In genomic region chr5:109195667-109196066, GRCh38 we compare ENCODE assay signal across 24 cellular contexts.
DNase-seq lines count a peak whose midpoint lies in the region; ATAC-seq, FAIRE-seq and TF ChIP-seq lines count a peak whose summit lies in the region.
"Had no signal": no experiment of that assay in that cellular context is flagged by ENCODE, and none has a peak within 500 bp of the region (broad histone marks: within the 10 kb centered on the region; RNA-seq: fewer than 3 reads in every experiment).

No MANE protein-coding gene starts in this region.

- H2BK20ac ChIP-seq in H1 (ENCODE audit: low read length), result no peak overlapping the region

- peak overlapping the region; percentile 46; the same call in 1 of the 3 replicates for H3K4me3 Mint-ChIP-seq in GM23338
- H3K4me3 Mint-ChIP-seq: B cell; CD4-positive, CD25-positive, alpha-beta regulatory T cell; CD8-positive, alpha-beta T cell; HFFc6 had no signal

- H3K4me1 Mint-ChIP-seq in GM23338, result peaks cover 56% of the 10 kb centered on the region

- no peak overlapping the region for H4K8ac ChIP-seq in H1 (ENCODE audit: extremely low read depth, insufficient read depth, low read length)

- 33% methylated on average over 2 of the region's 2 CpGs; no CpG with 5 or more reads in 1 of the 2 experiments for WGBS in H1 (ENCODE audit: extremely low coverage in 1 of 2, insufficient coverage in 1 of 2, insufficient read length in 1 of 2, insufficient replicate concordance in 2 of 2, low coverage in 1 of 2, low lambda C conversion rate in 2 of 2, missing lambda C conversion rate in 1 of 2), 2 experiments
- 80% methylated on average over 2 of the region's 2 CpGs for WGBS in esophagus muscularis mucosa
- 59 to 81% methylated on average over 2 of the region's 2 CpGs for WGBS in thyroid gland, 2 donors

- H3K9me2 ChIP-seq in GM23338 (ENCODE audit: insufficient read depth), result 0 out of 2 replicates have a peak, but pooled peaks cover 5% of the 10 kb centered on the region

- H3K79me1 ChIP-seq in H1 (ENCODE audit: low read depth, low read length), result no peaks in the 10 kb centered on the region

- intact Hi-C loops in esophagus muscularis mucosa (cut with DNase I) (no loop called here), thyroid gland (cut with DNase I) (no loop called here)

- H2BK120ac ChIP-seq in H1 (replicated peaks; ENCODE audit: low read depth, low read length), result no peak overlapping the region

- FAIRE-seq in H1 (lab: Jason Lieb, UNC), result no peak
- FAIRE-seq: A204.1, G401.6, GM19239, H54 had no signal

- no peaks in the 10 kb centered on the region for H3K36me3 ChIP-seq in GM23338 (ENCODE audit: insufficient read depth)
- no peaks in the 10 kb centered on the region for H3K36me3 ChIP-seq in HUES6 (ENCODE audit: control insufficient read depth, insufficient read depth, low read length)
- H3K36me3 ChIP-seq in H1 (ENCODE audit: control insufficient read depth in 2 of 4, insufficient read depth in 4 of 4, low read length in 3 of 4), result no peaks in the 10 kb centered on the region
- H3K36me3 ChIP-seq in iPS-20b (ENCODE audit: insufficient read depth, low read depth, low read length), result no peaks in the 10 kb centered on the region
- no peaks in the 10 kb centered on the region for H3K36me3 ChIP-seq in esophagus muscularis mucosa
- no peaks in the 10 kb centered on the region for H3K36me3 ChIP-seq in thyroid gland
- H3K36me3 ChIP-seq: BLaER1 had no signal

- no peak overlapping the region for H2BK12ac ChIP-seq in H1 (ENCODE audit: low read depth, low read length)

- H3K4me1 ChIP-seq in GM23338 (ENCODE audit: insufficient read depth) (peaks cover 64% of the 10 kb centered on the region), HUES6 (ENCODE audit: control insufficient read depth, insufficient read depth, low read length) (peaks cover 59% of the 10 kb centered on the region), H1 (replicated peaks in 1 of 4; ENCODE audit: control insufficient read depth in 3 of 4, insufficient read depth in 4 of 4, low read length in 3 of 4) (peaks cover 1 to 32% (median 17%) of the 10 kb centered on the region in 4 experiments; a peak in 6 of 7 replicates), iPS-20b (ENCODE audit: insufficient read depth, low read length) (peaks cover 41% of the 10 kb centered on the region), esophagus muscularis mucosa (peaks cover 0 to 14% (median 12%) of the 10 kb centered on the region in 4 donors), thyroid gland (peaks cover 0 to 24% of the 10 kb centered on the region in 2 donors)
- H3K4me1 ChIP-seq: BLaER1, Caco-2 had no signal

- no peaks in the 10 kb centered on the region for H3K23me2 ChIP-seq in H1 (ENCODE audit: low read depth, low read length)

- no peak overlapping the region for H4K5ac ChIP-seq in H1 (ENCODE audit: insufficient read length, low read depth, low read length)

- CTCF ChIA-PET in H1 (lab: Charles Lee; ENCODE audit: partially characterized antibody) (no interaction called here), HEK293T (lab: Yijun Ruan, JAX) (no interaction called here)

- H3K9me3 Mint-ChIP-seq in GM23338, result no peaks in the 10 kb centered on the region
- H3K9me3 Mint-ChIP-seq: CD8-positive, alpha-beta T cell; HFFc6 had no signal

- H3K36me3 Mint-ChIP-seq in GM23338 (ENCODE audit: low read depth), result no peaks in the 10 kb centered on the region
- H3K36me3 Mint-ChIP-seq: CD4-positive, CD25-positive, alpha-beta regulatory T cell; CD8-positive, alpha-beta T cell had no signal

- H3K4me2 ChIP-seq in GM23338 (peak overlapping the region; percentile 47), H1 (ENCODE audit: insufficient read depth in 1 of 2, low read depth in 2 of 2, low read length in 2 of 2) (peak overlapping the region in 1 of 2 experiments; percentile 10; a peak in 1 of 4 replicates)
- H3K4me2 ChIP-seq: BLaER1 had no signal

- H3F3A ChIP-seq in GM23338 (replicated peaks; ENCODE audit: low read depth), result no peaks in the 10 kb centered on the region

- ATAC-seq in GM23338, result peak; percentile 23; the same call in 2 of the 3 replicates
- ATAC-seq: CD8-positive, alpha-beta T cell; HCT116 had no signal

- H2BK15ac ChIP-seq in H1 (ENCODE audit: low read length), result no peak overlapping the region

- DNase-seq in GM23338 (ENCODE audit: low spot score) (peak; percentile 50), H1 (ENCODE audit: low read depth in 1 of 2, low spot score in 2 of 2) (no peak), GM13977 (ENCODE audit: low spot score) (no peak), esophagus muscularis mucosa (ENCODE audit: extremely low spot score) (no peak), HEK293T (ENCODE audit: extremely low spot score) (no peak), thyroid gland (no peak)
- DNase-seq: Caco-2; CD4-positive, CD25-positive, alpha-beta regulatory T cell; CD8-positive, alpha-beta T cell; DMS153; DND-41; GM23248; HFFc6 had no signal

- H4K91ac ChIP-seq in H1 (replicated peaks; ENCODE audit: insufficient read length, low read length), result no peak overlapping the region

- H3K27ac Mint-ChIP-seq in GM23338, result peak overlapping the region; percentile 56; the same call in 1 of the 2 replicates
- H3K27ac Mint-ChIP-seq: B cell; CD4-positive, CD25-positive, alpha-beta regulatory T cell; CD8-positive, alpha-beta T cell; HFFc6 had no signal

- no peak overlapping the region for H2AK5ac ChIP-seq in H1 (ENCODE audit: low read depth, low read length)

- H3K9me3 ChIP-seq in HUES6 (ENCODE audit: control insufficient read depth, insufficient read depth, low read depth, low read length) (no peaks in the 10 kb centered on the region), H1 (ENCODE audit: insufficient read depth in 2 of 2, low read depth in 1 of 2, low read length in 1 of 2) (no peaks in the 10 kb centered on the region), iPS-20b (ENCODE audit: insufficient read depth, low read depth, low read length) (no peaks in the 10 kb centered on the region), esophagus muscularis mucosa (no peaks in the 10 kb centered on the region), thyroid gland (no peaks in the 10 kb centered on the region)
- H3K9me3 ChIP-seq: BLaER1, Caco-2 had no signal

- no peak overlapping the region for H3K14ac ChIP-seq in H1 (ENCODE audit: insufficient read length)

- H3K9ac ChIP-seq in HUES6 (ENCODE audit: low read length) (no peak overlapping the region), H1 (replicated peaks in 1 of 4; ENCODE audit: extremely low read depth in 1 of 4, low read depth in 3 of 4, low read length in 3 of 4) (no peak overlapping the region), iPS-20b (ENCODE audit: low read depth, low read length) (no peak overlapping the region)
- H3K9ac ChIP-seq: BLaER1, GM23248 had no signal

- H3K79me2 ChIP-seq in GM23338 (replicated peaks; ENCODE audit: insufficient read depth), result no peaks in the 10 kb centered on the region
- no peaks in the 10 kb centered on the region for H3K79me2 ChIP-seq in H1 (ENCODE audit: control insufficient read depth in 1 of 2, insufficient read depth in 2 of 2, low read length in 2 of 2)

- TF ChIP-seq CTCF in GM23338 (conservative IDR thresholded peaks at IDR 0.05; ENCODE audit: low read depth in 2 of 2) (no peak), H1 (IDR thresholded peaks at IDR 0.05; ENCODE audit: control extremely low read depth in 1 of 3, insufficient read depth in 1 of 3, low read depth in 1 of 3, low read length in 3 of 3) (no peak), GM13977 (IDR thresholded peaks at IDR 0.05; ENCODE audit: extremely low read depth, insufficient read depth, missing control alignments) (no peak), esophagus muscularis mucosa (IDR thresholded peaks at IDR 0.05) (no peak), thyroid gland (IDR thresholded peaks at IDR 0.05) (no peak)

- H3K18ac ChIP-seq in H1 (ENCODE audit: extremely low read depth, low read length), result no peak overlapping the region

- TF ChIP-seq POLR2A in H1 (IDR thresholded peaks at IDR 0.05; ENCODE audit: control extremely low read depth in 1 of 2, low read depth in 2 of 2, low read length in 2 of 2) (no peak), esophagus muscularis mucosa (IDR thresholded peaks at IDR 0.05; ENCODE audit: low read depth) (no peak), thyroid gland (IDR thresholded peaks at IDR 0.05) (no peak)

- H4K20me1 ChIP-seq in GM23338 (replicated peaks; ENCODE audit: insufficient read depth) (no peaks in the 10 kb centered on the region), H1 (replicated peaks in 1 of 2; ENCODE audit: control insufficient read depth in 1 of 2, insufficient read depth in 2 of 2, low read length in 2 of 2) (no peaks in the 10 kb centered on the region)
- H4K20me1 ChIP-seq: BLaER1 had no signal

- peak overlapping the region; percentile 11; the same call in 1 of the 2 replicates for H3K27ac ChIP-seq in GM23338 (ENCODE audit: low read depth)
- H3K27ac ChIP-seq in HUES6 (ENCODE audit: low read depth, low read length), result peak overlapping the region; percentile 74
- no peak overlapping the region for H3K27ac ChIP-seq in H1 (ENCODE audit: low read depth, low read length)
- H3K27ac ChIP-seq in iPS-20b (ENCODE audit: low read length), result peak overlapping the region; percentile 50
- no peak overlapping the region for H3K27ac ChIP-seq in esophagus muscularis mucosa (replicated peaks in 1 of 4)
- no peak overlapping the region for H3K27ac ChIP-seq in thyroid gland
- H3K27ac ChIP-seq: 22Rv1, BLaER1, C4-2B, GM23248 had no signal

- no peak overlapping the region for H3K4ac ChIP-seq in H1 (replicated peaks; ENCODE audit: insufficient read length, low read depth, low read length)

- H2AFZ ChIP-seq in GM23338, result no peak overlapping the region
- no peak overlapping the region for H2AFZ ChIP-seq in H1 (ENCODE audit: low read length)
- H2AFZ ChIP-seq: GM23248 had no signal

- H3K27me3 Mint-ChIP-seq in GM23338 (ENCODE audit: insufficient read depth, low read depth, poor library complexity), result no peaks in the 10 kb centered on the region

- no peak overlapping the region for H3K23ac ChIP-seq in H1 (ENCODE audit: insufficient read length)

- H3K4me3 ChIP-seq in GM23338, result peak overlapping the region; percentile 26
- peak overlapping the region; percentile 36 for H3K4me3 ChIP-seq in HUES6 (ENCODE audit: low read depth, low read length)
- peak overlapping the region in 1 of 4 experiments; percentile 8; a peak in 1 of 8 replicates for H3K4me3 ChIP-seq in H1 (ENCODE audit: extremely low read depth in 1 of 4, insufficient read depth in 2 of 4, low read depth in 3 of 4, low read length in 4 of 4)
- H3K4me3 ChIP-seq in iPS-20b (ENCODE audit: low read length), result peak overlapping the region; percentile 24; the same call in 1 of the 2 replicates
- no peak overlapping the region for H3K4me3 ChIP-seq in esophagus muscularis mucosa
- no peak overlapping the region for H3K4me3 ChIP-seq in thyroid gland (replicated peaks in 1 of 3)
- H3K4me3 ChIP-seq: BLaER1, GM23248 had no signal

- no peak overlapping the region for H3K56ac ChIP-seq in H1 (replicated peaks; ENCODE audit: insufficient read length, low read depth, low read length)

- POLR2A ChIA-PET in H1 (lab: Charles Lee; ENCODE audit: partially characterized antibody) (no interaction called here), HEK293T (lab: Yijun Ruan, JAX) (no interaction called here)

- no peak for TF ChIP-seq RAD21 in H1 (IDR thresholded peaks at IDR 0.05 in 1 of 2, conservative IDR thresholded peaks at IDR 0.05 in 1 of 2; ENCODE audit: low read depth in 2 of 2, low read length in 2 of 2)

- TF ChIP-seq EP300 in H1 (IDR thresholded peaks at IDR 0.05; ENCODE audit: borderline replicate concordance in 1 of 2, low read depth in 2 of 2, low read length in 2 of 2), result no peak
- no peak for TF ChIP-seq EP300 in esophagus muscularis mucosa (IDR thresholded peaks at IDR 0.05)

- H3K27me3 ChIP-seq in GM23338 (ENCODE audit: insufficient read depth) (no peaks in the 10 kb centered on the region), HUES6 (ENCODE audit: control insufficient read depth, insufficient read depth, low read length) (no peaks in the 10 kb centered on the region), H1 (replicated peaks in 1 of 4; ENCODE audit: control insufficient read depth in 3 of 4, extremely low read depth in 1 of 4, insufficient read depth in 3 of 4, low read length in 3 of 4) (no peaks in the 10 kb centered on the region), iPS-20b (ENCODE audit: insufficient read depth, low read length) (no peaks in the 10 kb centered on the region), esophagus muscularis mucosa (no peaks in the 10 kb centered on the region), thyroid gland (no peaks in the 10 kb centered on the region)
- H3K27me3 ChIP-seq: BLaER1 had no signal

- H2BK5ac ChIP-seq in H1 (ENCODE audit: low read depth, low read length), result no peak overlapping the region

- in situ Hi-C loops in GM13977 (cut with MboI; ENCODE audit: low pct_unique_long_range_greater_than_20kb, low sequenced_read_pairs, unreplicated experiment), result no loop called here

Comparison
In these comparisons a context has a peak if more than half of its experiments do, and no peak if none do; other contexts are left out.
1. H3K27ac ChIP-seq: peak in GM23338 (single experiment), HUES6 (single experiment) and iPS-20b (single experiment); none in H1 (single experiment), esophagus muscularis mucosa (0 of 4) and thyroid gland (0 of 3).
2. H3K4me3 ChIP-seq: peak in GM23338 (single experiment), HUES6 (single experiment) and iPS-20b (single experiment); none in esophagus muscularis mucosa (0 of 4) and thyroid gland (0 of 3).